Comparison of ENCODE assay signal across 7 cellular contexts in genomic region chr16:65641693-65642289, GRCh38.
"Had no signal": no experiment of that assay in that cellular context is flagged by ENCODE, and none has a peak within 500 bp of the region (broad histone marks: within the 10 kb centered on the region; RNA-seq: fewer than 3 reads in every experiment).

No MANE protein-coding gene starts in this region.

- H3K27ac Mint-ChIP-seq: H9, IgD-negative memory B cell had no signal

- H3K4me1 Mint-ChIP-seq: IgD-negative memory B cell had no signal

- FAIRE-seq: H54, HTR-8/SVneo had no signal

- H3K27me3 Mint-ChIP-seq: IgD-negative memory B cell had no signal

- DNase-seq: GM23248, GOT3, H9, HCEC 1CT had no signal

- H3K27ac ChIP-seq: GM23248 had no signal

- H3K4me3 ChIP-seq: GM23248 had no signal

- H3K9ac ChIP-seq: GM23248 had no signal

- H2AFZ ChIP-seq: GM23248 had no signal

- H3K4me3 Mint-ChIP-seq: H9, IgD-negative memory B cell had no signal
